In genomic region chr12:916712-917445, GRCh38 we compare ENCODE assay signal across 16 cellular contexts. TPM values are rescaled to one million over a fixed set of nuclear protein-coding genes. Genes with fewer than 3 reads are reported as not detected.
DNase-seq lines count a peak whose midpoint lies in the region; ATAC-seq and TF ChIP-seq lines count a peak whose summit lies in the region.
"Had no signal": no experiment of that assay in that cellular context is flagged by ENCODE, and none has a peak within 500 bp of the region (broad histone marks: within the 10 kb centered on the region; RNA-seq: fewer than 3 reads in every experiment).

No MANE protein-coding gene starts in this region.

- POLR2A ChIA-PET in T-cell (lab: Charles Lee): no interaction called here

- H3K4me3 ChIP-seq in stomach: no peak overlapping the region
- H3K4me3 ChIP-seq: heart right ventricle had no signal

- peaks cover 60% of the 10 kb centered on the region for H3K36me3 Mint-ChIP-seq in activated naive CD4-positive, alpha-beta T cell treated with anti-CD3 and anti-CD28 coated beads, Interleukin-2, amount 10 ng/mL, durations not matched to agents 7 days and 5 days
- peaks cover 45% of the 10 kb centered on the region for H3K36me3 Mint-ChIP-seq in T-cell
- peaks cover 6% of the 10 kb centered on the region for H3K36me3 Mint-ChIP-seq in glutamatergic neuron (ENCODE audit: unreplicated experiment)

- ATAC-seq in T-cell (replicated peaks in 1 of 4): no peak

- peaks cover 0 to 20% (median 4%) of the 10 kb centered on the region in 4 donors for H3K4me1 ChIP-seq in stomach

- TF ChIP-seq EP300 in stomach (IDR thresholded peaks at IDR 0.05): no peak

- H3K4me3 Mint-ChIP-seq in activated naive CD4-positive, alpha-beta T cell treated with anti-CD3 and anti-CD28 coated beads, Interleukin-2, amount 10 ng/mL, durations not matched to agents 7 days and 5 days: no peak overlapping the region
- H3K4me3 Mint-ChIP-seq in T-cell: peak overlapping the region; percentile 8 to 60 (median 28)
- peak overlapping the region; percentile 12 for H3K4me3 Mint-ChIP-seq in glutamatergic neuron (ENCODE audit: unreplicated experiment)

- peaks cover 35% of the 10 kb centered on the region for H3K4me1 Mint-ChIP-seq in activated naive CD4-positive, alpha-beta T cell treated with anti-CD3 and anti-CD28 coated beads, Interleukin-2, amount 10 ng/mL, durations not matched to agents 7 days and 5 days
- H3K4me1 Mint-ChIP-seq in T-cell (peaks cover 28 to 31% (median 30%) of the 10 kb centered on the region in 3 donors), glutamatergic neuron (ENCODE audit: low read depth, unreplicated experiment) (no peaks in the 10 kb centered on the region)

- H3K9me3 ChIP-seq in stomach: no peaks in the 10 kb centered on the region
- H3K9me3 ChIP-seq: heart right ventricle had no signal

- 84 to 91% (median 88%) methylated on average over 23 of the region's 23 CpGs for WGBS in stomach, 5 donors

- intact Hi-C loops in stomach (cut with DNase I; ENCODE audit: low total_unique reads): no loop called here

- H3K27ac ChIP-seq in stomach: peak overlapping the region in 4 of 5 donors; percentile 12 to 70 (median 25)
- H3K27ac ChIP-seq: heart right ventricle had no signal

- DNase-seq in activated naive CD4-positive, alpha-beta T cell treated with anti-CD3 and anti-CD28 coated beads, Interleukin-2, amount 10 ng/mL, durations not matched to agents 7 days and 5 days: no peak
- no peak for DNase-seq in activated naive CD4-positive, alpha-beta T cell (lab: John Stamatoyannopoulos, UW)
- no peak for DNase-seq in T-cell
- no peak for DNase-seq in glutamatergic neuron
- DNase-seq in stomach: no peak
- DNase-seq in effector CD8-positive, alpha-beta T cell (lab: John Stamatoyannopoulos, UW): no peak
- no peak for DNase-seq in NCI-H345 treated with DMSO at 0.1 percent for 48 hours (lab: John Stamatoyannopoulos, UW; ENCODE audit: unreplicated experiment)
- DNase-seq in NCI-H2081 (lab: John Stamatoyannopoulos, UW): no peak
- DNase-seq: activated T-cell treated with anti-CD3 and anti-CD28 coated beads for 4 hours; amniotic stem cell; Calu3; effector memory CD4-positive, alpha-beta T cell; heart right ventricle; mesenchymal stem cell; NCI-H1436 treated with DMSO at 0.1 percent for 48 hours; NCI-H446 had no signal

- no peaks in the 10 kb centered on the region for H3K9me3 Mint-ChIP-seq in activated naive CD4-positive, alpha-beta T cell treated with anti-CD3 and anti-CD28 coated beads, Interleukin-2, amount 10 ng/mL, durations not matched to agents 7 days and 5 days
- H3K9me3 Mint-ChIP-seq in T-cell (no peaks in the 10 kb centered on the region), glutamatergic neuron (ENCODE audit: unreplicated experiment) (peaks cover 6% of the 10 kb centered on the region)

- TF ChIP-seq CTCF in glutamatergic neuron (IDR thresholded peaks at IDR 0.05; ENCODE audit: partially characterized antibody, unreplicated experiment) (no peak), stomach (IDR thresholded peaks at IDR 0.05) (no peak)

- H3K27me3 Mint-ChIP-seq in activated naive CD4-positive, alpha-beta T cell treated with anti-CD3 and anti-CD28 coated beads, Interleukin-2, amount 10 ng/mL, durations not matched to agents 7 days and 5 days: no peaks in the 10 kb centered on the region
- H3K27me3 Mint-ChIP-seq in T-cell: no peaks in the 10 kb centered on the region
- H3K27me3 Mint-ChIP-seq in glutamatergic neuron (ENCODE audit: unreplicated experiment): no peaks in the 10 kb centered on the region

- CTCF ChIA-PET in activated naive CD4-positive, alpha-beta T cell treated with anti-CD3 and anti-CD28 coated beads, Interleukin-2, amount 10 ng/mL, durations not matched to agents 7 days and 5 days (lab: Charles Lee): no interaction called here
- CTCF ChIA-PET in T-cell (lab: Charles Lee): no interaction called here

- peak overlapping the region; percentile 25 for H3K27ac Mint-ChIP-seq in activated naive CD4-positive, alpha-beta T cell treated with anti-CD3 and anti-CD28 coated beads, Interleukin-2, amount 10 ng/mL, durations not matched to agents 7 days and 5 days
- H3K27ac Mint-ChIP-seq in T-cell (peak overlapping the region in 1 of 2 donors; percentile 79), glutamatergic neuron (ENCODE audit: unreplicated experiment) (peak overlapping the region; percentile 23)

- peaks cover 46 to 91% (median 84%) of the 10 kb centered on the region in 4 donors for H3K36me3 ChIP-seq in stomach

- no peak for TF ChIP-seq POLR2A in stomach (IDR thresholded peaks at IDR 0.05)

- no peaks in the 10 kb centered on the region for H3K27me3 ChIP-seq in stomach
- H3K27me3 ChIP-seq: heart right ventricle had no signal

RNA-seq across cellular contexts. Expression of gene RAD52, which starts 32.6 kb away (rescaled TPM):
- total RNA-seq in T-cell (10 to 100 TPM; 12.7 to 28.4 (median 18.3) TPM), glutamatergic neuron (ENCODE audit: unreplicated experiment) (16.5 TPM), stomach (10 to 100 TPM in 4 of 5 donors, 1 to 10 TPM in 1; 8.6 to 62.9 (median 25.1) TPM)
- polyA plus RNA-seq in stomach: 1 to 10 TPM; 2.3 to 4.9 (median 2.4) TPM
